ENCODE assay signal across 18 cellular contexts in genomic region chr2:72956050-72956395, GRCh38. TPM values are rescaled to one million over a fixed set of nuclear protein-coding genes. Genes with fewer than 3 reads are reported as not detected.
DNase-seq lines count a peak whose midpoint lies in the region; ATAC-seq and TF ChIP-seq lines count a peak whose summit lies in the region.
"Had no signal": no experiment of that assay in that cellular context is flagged by ENCODE, and none has a peak within 500 bp of the region (broad histone marks: within the 10 kb centered on the region; RNA-seq: fewer than 3 reads in every experiment).

No MANE protein-coding gene starts in this region.

- WGBS in stomach, 5 donors: 83 to 100% (median 100%) methylated on average over 2 of the region's 2 CpGs

- peaks cover 25% of the 10 kb centered on the region for H3K4me1 ChIP-seq in SJCRH30
- no peaks in the 10 kb centered on the region for H3K4me1 ChIP-seq in stomach
- H3K4me1 ChIP-seq: A549, HAP-1 had no signal

- no peak for TF ChIP-seq POLR2A in stomach (IDR thresholded peaks at IDR 0.05)

- H3K4me3 ChIP-seq in SJCRH30 (no peak overlapping the region), stomach (no peak overlapping the region)
- H3K4me3 ChIP-seq: A549, GM12878, GM23338, HAP-1 had no signal

- DNase-seq in natural killer cell (no peak), SJCRH30 (no peak), immature natural killer cell (no peak), stomach (no peak), Ammon's horn (ENCODE audit: low spot score) (no peak)
- no peak for DNase-seq in natural killer cell treated with Interleukin-12 subunit alpha and Interleukin-12 subunit beta and Interleukin-15 and Interleukin-18, amount 100 ng/mL, for 72 hours (ENCODE audit: low spot score)
- DNase-seq in activated T-cell treated with anti-CD3 and anti-CD28 coated beads, Interleukin-2, amount 50 U/mL, for 24 hours: no peak
- DNase-seq: Calu3; CD4-positive, alpha-beta T cell; DMS 273 treated with DMSO at 0.1 percent for 48 hours; DMS79 had no signal

- H3K27ac ChIP-seq in SJCRH30: peak overlapping the region; percentile 99; the same call in 1 of the 2 replicates
- H3K27ac ChIP-seq in stomach: no peak overlapping the region
- H3K27ac ChIP-seq: A549 had no signal

- H3K9me3 Mint-ChIP-seq in natural killer cell (no peaks in the 10 kb centered on the region), immature natural killer cell (peaks cover 0 to 1% (median 0%) of the 10 kb centered on the region in 6 donors)
- H3K9me3 Mint-ChIP-seq in natural killer cell treated with Interleukin-12 subunit alpha and Interleukin-12 subunit beta and Interleukin-15 and Interleukin-18, amount 100 ng/mL, for 72 hours: no peaks in the 10 kb centered on the region
- no peaks in the 10 kb centered on the region for H3K9me3 Mint-ChIP-seq in activated T-cell treated with anti-CD3 and anti-CD28 coated beads, Interleukin-2, amount 50 U/mL, for 24 hours
- H3K9me3 Mint-ChIP-seq: CD4-positive, alpha-beta T cell; GM23338; IgD-negative memory B cell had no signal

- H3K36me3 ChIP-seq in SJCRH30 (no peaks in the 10 kb centered on the region), stomach (peaks cover 0 to 21% (median 2%) of the 10 kb centered on the region in 4 donors)
- H3K36me3 ChIP-seq: HAP-1 had no signal

- H3K9me3 ChIP-seq in SJCRH30 (replicated peaks) (no peaks in the 10 kb centered on the region), stomach (no peaks in the 10 kb centered on the region)
- H3K9me3 ChIP-seq: A549, HAP-1 had no signal

- TF ChIP-seq CTCF in natural killer cell (IDR thresholded peaks at IDR 0.05) (no peak), stomach (IDR thresholded peaks at IDR 0.05) (no peak)

- intact Hi-C loops in natural killer cell (cut with micrococcal nuclease) (no loop called here), stomach (cut with DNase I; ENCODE audit: low total_unique reads) (no loop called here)

- H3K4me3 Mint-ChIP-seq in natural killer cell (no peak overlapping the region), immature natural killer cell (peak overlapping the region in 3 of 5 donors; percentile 17 to 90 (median 43))
- no peak overlapping the region for H3K4me3 Mint-ChIP-seq in natural killer cell treated with Interleukin-12 subunit alpha and Interleukin-12 subunit beta and Interleukin-15 and Interleukin-18, amount 100 ng/mL, for 72 hours
- H3K4me3 Mint-ChIP-seq in activated T-cell treated with anti-CD3 and anti-CD28 coated beads, Interleukin-2, amount 50 U/mL, for 24 hours: no peak overlapping the region
- H3K4me3 Mint-ChIP-seq: CD4-positive, alpha-beta T cell; GM23338; IgD-negative memory B cell had no signal

- H3K4me1 Mint-ChIP-seq in natural killer cell: peaks cover 53 to 76% of the 10 kb centered on the region in 2 donors
- peaks cover 38 to 54% of the 10 kb centered on the region in 2 donors for H3K4me1 Mint-ChIP-seq in natural killer cell treated with Interleukin-12 subunit alpha and Interleukin-12 subunit beta and Interleukin-15 and Interleukin-18, amount 100 ng/mL, for 72 hours (ENCODE audit: low read depth in 2 of 2)
- H3K4me1 Mint-ChIP-seq in immature natural killer cell: peaks cover 67% of the 10 kb centered on the region in 2 donors
- H3K4me1 Mint-ChIP-seq in activated T-cell treated with anti-CD3 and anti-CD28 coated beads, Interleukin-2, amount 50 U/mL, for 24 hours (ENCODE audit: low read depth): peaks cover 19% of the 10 kb centered on the region
- H3K4me1 Mint-ChIP-seq: IgD-negative memory B cell had no signal

- no peak for ATAC-seq in natural killer cell
- no peak for ATAC-seq in natural killer cell treated with Interleukin-12 subunit alpha and Interleukin-12 subunit beta and Interleukin-15 and Interleukin-18, amount 100 ng/mL, for 72 hours
- ATAC-seq: A549, GM12878, GM23338 had no signal

- TF ChIP-seq EP300 in stomach (IDR thresholded peaks at IDR 0.05): no peak

- H3K27ac Mint-ChIP-seq in natural killer cell (peak overlapping the region; percentile 89 to 97), immature natural killer cell (peak overlapping the region in 2 of 6 donors; percentile 55 to 64)
- peak overlapping the region in 1 of 2 donors; percentile 98 for H3K27ac Mint-ChIP-seq in natural killer cell treated with Interleukin-12 subunit alpha and Interleukin-12 subunit beta and Interleukin-15 and Interleukin-18, amount 100 ng/mL, for 72 hours
- H3K27ac Mint-ChIP-seq in activated T-cell treated with anti-CD3 and anti-CD28 coated beads, Interleukin-2, amount 50 U/mL, for 24 hours: no peak overlapping the region
- H3K27ac Mint-ChIP-seq: CD4-positive, alpha-beta T cell; GM23338; IgD-negative memory B cell had no signal

- H3K36me3 Mint-ChIP-seq in natural killer cell (no peaks in the 10 kb centered on the region), immature natural killer cell (peaks cover 0 to 12% (median 0%) of the 10 kb centered on the region in 3 donors)
- H3K36me3 Mint-ChIP-seq in natural killer cell treated with Interleukin-12 subunit alpha and Interleukin-12 subunit beta and Interleukin-15 and Interleukin-18, amount 100 ng/mL, for 72 hours: no peaks in the 10 kb centered on the region
- peaks cover 3% of the 10 kb centered on the region for H3K36me3 Mint-ChIP-seq in activated T-cell treated with anti-CD3 and anti-CD28 coated beads, Interleukin-2, amount 50 U/mL, for 24 hours (ENCODE audit: low read depth)
- H3K36me3 Mint-ChIP-seq: IgD-negative memory B cell had no signal

- no peaks in the 10 kb centered on the region for H3K27me3 ChIP-seq in SJCRH30
- H3K27me3 ChIP-seq in stomach: no peaks in the 10 kb centered on the region

- H3K27me3 Mint-ChIP-seq in natural killer cell (ENCODE audit: low read depth in 2 of 2) (no peaks in the 10 kb centered on the region), immature natural killer cell (ENCODE audit: low read depth in 3 of 3) (peaks cover 0 to 2% (median 0%) of the 10 kb centered on the region in 3 donors)
- no peaks in the 10 kb centered on the region for H3K27me3 Mint-ChIP-seq in natural killer cell treated with Interleukin-12 subunit alpha and Interleukin-12 subunit beta and Interleukin-15 and Interleukin-18, amount 100 ng/mL, for 72 hours
- no peaks in the 10 kb centered on the region for H3K27me3 Mint-ChIP-seq in activated T-cell treated with anti-CD3 and anti-CD28 coated beads, Interleukin-2, amount 50 U/mL, for 24 hours
- H3K27me3 Mint-ChIP-seq: CD4-positive, alpha-beta T cell; IgD-negative memory B cell had no signal

RNA-seq across cellular contexts. Expression of gene EMX1, which starts 38.7 kb away (rescaled TPM):
- not detected for total RNA-seq in natural killer cell
- not detected for total RNA-seq in natural killer cell treated with Interleukin-12 subunit alpha and Interleukin-12 subunit beta and Interleukin-15 and Interleukin-18, amount 100 ng/mL, for 72 hours
- not detected in 2 replicates for total RNA-seq in SJCRH30 (2014; rRNA removed; shearing (Covaris generic))
- not detected for polyA plus RNA-seq in immature natural killer cell
- 10 to 100 TPM in 1 of 5 donors, not detected in 4; 32.1 TPM for total RNA-seq in stomach
- polyA plus RNA-seq in stomach: under 1 TPM in 2 of 3 donors, not detected in 1; 0.18 to 0.62 TPM
- total RNA-seq: Calu3; CD4-positive, alpha-beta T cell; G401 had no signal
- polyA plus RNA-seq: AG04450, IgD-negative memory B cell had no signal

Comparison
In these comparisons a context has a peak if more than half of its experiments do, and no peak if none do; other contexts are left out.
1. H3K4me3 Mint-ChIP-seq: peak in immature natural killer cell (3 of 5); none in natural killer cell (single experiment), natural killer cell treated with Interleukin-12 subunit alpha and Interleukin-12 subunit beta and Interleukin-15 and Interleukin-18, amount 100 ng/mL, for 72 hours (single experiment) and activated T-cell treated with anti-CD3 and anti-CD28 coated beads, Interleukin-2, amount 50 U/mL, for 24 hours (single experiment).